9 cellular contexts compared by ENCODE assay signal in genomic region chr1:28775121-28775942, GRCh38. TPM values are rescaled to one million over a fixed set of nuclear protein-coding genes. Genes with fewer than 3 reads are reported as not detected.
DNase-seq lines count a peak whose midpoint lies in the region; ATAC-seq and TF ChIP-seq lines count a peak whose summit lies in the region.
"Had no signal": no experiment of that assay in that cellular context is flagged by ENCODE, and none has a peak within 500 bp of the region (broad histone marks: within the 10 kb centered on the region; RNA-seq: fewer than 3 reads in every experiment).

No MANE protein-coding gene starts in this region.

- no peaks in the 10 kb centered on the region for H3K27me3 Mint-ChIP-seq in activated naive CD8-positive, alpha-beta T cell

- no peaks in the 10 kb centered on the region for H3K4me1 ChIP-seq in RWPE2 (ENCODE audit: insufficient read depth, poor library complexity, severe bottlenecking)
- H3K4me1 ChIP-seq in upper lobe of right lung, result peaks cover 12% of the 10 kb centered on the region

- ATAC-seq in RWPE2 (ENCODE audit: low read depth) (peak; percentile 76), Right ventricle myocardium superior (ENCODE audit: poor library complexity) (peak; percentile 97), upper lobe of right lung (peak; percentile 99)

- no peak overlapping the region for H3K27ac ChIP-seq in RWPE2 (ENCODE audit: poor library complexity, severe bottlenecking)
- peak overlapping the region; percentile 80 for H3K27ac ChIP-seq in upper lobe of right lung

- H3K9me3 ChIP-seq in RWPE2 (ENCODE audit: severe bottlenecking) (no peaks in the 10 kb centered on the region), upper lobe of right lung (no peaks in the 10 kb centered on the region)

- DNase-seq in GM20000 (ENCODE audit: low spot score), result peak; percentile 75
- peak; percentile 59 for DNase-seq in RWPE2 (ENCODE audit: low spot score)
- peak; percentile 90 for DNase-seq in Right ventricle myocardium superior
- peak; percentile 5 for DNase-seq in putamen (ENCODE audit: low spot score)
- DNase-seq in upper lobe of right lung, result peak; percentile 93
- DNase-seq in GF-D8 (lab: John Stamatoyannopoulos, UW), result no peak
- no peak for DNase-seq in NCI-H748 treated with DMSO at 0.1 percent for 48 hours (lab: John Stamatoyannopoulos, UW)

- TF ChIP-seq CTCF in GM20000 (IDR thresholded peaks at IDR 0.05; ENCODE audit: extremely low read depth, missing control alignments), result no peak
- TF ChIP-seq CTCF in RWPE2 (IDR thresholded peaks at IDR 0.05; ENCODE audit: poor library complexity, severe bottlenecking), result no peak
- no peak for TF ChIP-seq CTCF in upper lobe of right lung (IDR thresholded peaks at IDR 0.05)

- H3K4me3 Mint-ChIP-seq in activated naive CD8-positive, alpha-beta T cell, result peak overlapping the region; percentile 76

- peaks cover 6% of the 10 kb centered on the region for H3K4me1 Mint-ChIP-seq in activated naive CD8-positive, alpha-beta T cell (ENCODE audit: low read depth)

- peak overlapping the region; percentile 26 for H3K4me3 ChIP-seq in RWPE2 (ENCODE audit: severe bottlenecking)
- peak overlapping the region; percentile 56 for H3K4me3 ChIP-seq in upper lobe of right lung

- peak overlapping the region; percentile 70 for H3K27ac Mint-ChIP-seq in activated naive CD8-positive, alpha-beta T cell

- intact Hi-C loops in Right ventricle myocardium superior (cut with DNase I) (no loop called here), upper lobe of right lung (cut with DNase I) (no loop called here)

- no peaks in the 10 kb centered on the region for H3K9me3 Mint-ChIP-seq in activated naive CD8-positive, alpha-beta T cell (ENCODE audit: low read depth)

- peaks cover 27% of the 10 kb centered on the region; the same call in 1 of the 2 replicates for H3K36me3 ChIP-seq in RWPE2 (ENCODE audit: low read depth)
- peaks cover 11% of the 10 kb centered on the region for H3K36me3 ChIP-seq in upper lobe of right lung

- H3K27me3 ChIP-seq in RWPE2 (ENCODE audit: insufficient read depth, poor library complexity, severe bottlenecking), result no peaks in the 10 kb centered on the region
- H3K27me3 ChIP-seq in upper lobe of right lung, result no peaks in the 10 kb centered on the region

- H3K36me3 Mint-ChIP-seq in activated naive CD8-positive, alpha-beta T cell, result no peaks in the 10 kb centered on the region

RNA-seq across cellular contexts. Expression of gene OPRD1, which starts 36.6 kb away (rescaled TPM):
- not detected for total RNA-seq in Right ventricle myocardium superior
- total RNA-seq in upper lobe of right lung, result not detected
- total RNA-seq: T-helper 2 cell treated with Interferon-gamma antibody and Interleukin-4, amounts not matched to agents 100 ng/mL and 5 ng/mL, for 36 hours had no signal

RNA-seq across cellular contexts. Expression of gene YTHDF2, which starts 38.6 kb away (rescaled TPM):
- 31.3 TPM for total RNA-seq in Right ventricle myocardium superior
- total RNA-seq in upper lobe of right lung, result 65.8 TPM

Comparison
In these comparisons a context has a peak if more than half of its experiments do, and no peak if none do; other contexts are left out.
1. DNase-seq: peak in GM20000 (single experiment), RWPE2 (single experiment), Right ventricle myocardium superior (single experiment), putamen (single experiment) and upper lobe of right lung (single experiment); none in GF-D8 (single experiment) and NCI-H748 treated with DMSO at 0.1 percent for 48 hours (single experiment).
2. Peak in every context shown above with its lines, with median percentiles within 50 percentile points of each other: ATAC-seq.